Comparison of ENCODE assay signal across 16 cellular contexts in the genomic region with DNA sequence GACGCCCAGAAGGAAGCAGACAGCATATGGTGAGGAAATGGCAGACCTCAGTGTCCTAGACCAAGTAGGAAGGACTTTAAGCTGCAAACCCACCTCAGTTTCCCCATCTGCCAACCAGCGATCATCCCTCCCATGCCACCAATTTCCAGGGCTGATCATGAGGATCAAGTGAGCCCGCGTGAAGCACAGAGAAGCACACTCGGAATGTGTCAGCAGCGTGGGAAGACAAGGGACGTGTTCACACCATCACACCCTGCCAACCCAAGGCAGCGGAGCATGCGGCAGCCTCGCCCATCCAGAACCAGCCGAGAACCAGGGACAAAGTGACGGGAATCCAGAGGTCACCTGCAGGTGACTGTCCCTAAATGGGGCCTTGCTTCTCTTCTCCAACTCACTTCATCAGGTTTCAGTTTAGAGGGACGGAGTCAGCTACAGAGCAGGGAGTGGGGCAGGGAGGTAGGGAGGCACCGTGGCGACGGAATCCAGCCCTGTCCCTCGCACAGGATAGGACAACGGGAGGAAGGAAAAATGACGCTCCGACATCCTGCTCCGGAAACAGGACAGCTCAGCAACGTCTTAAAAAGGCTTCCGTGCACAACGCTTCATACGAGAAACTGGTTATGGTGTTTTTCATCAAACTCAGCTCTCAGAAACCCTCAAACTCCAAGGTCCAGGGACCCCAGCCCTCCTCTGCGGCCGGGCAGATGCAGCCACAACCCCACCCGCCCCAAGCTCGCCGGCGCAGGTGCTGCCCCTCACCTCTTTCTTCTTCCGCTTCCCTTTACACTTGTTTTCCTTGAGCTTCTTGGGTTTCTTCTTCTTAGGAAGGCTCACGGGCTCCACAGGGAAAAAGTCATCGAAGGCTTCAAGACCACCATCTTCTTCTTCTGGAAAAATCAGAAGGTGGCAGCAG. TPM values are rescaled to one million over a fixed set of nuclear protein-coding genes. Genes with fewer than 3 reads are reported as not detected.
A peak's percentile ranks its signal among the peaks of the same experiment; 100 is the strongest.
DNase-seq lines count a peak whose midpoint lies in the region; ATAC-seq and TF ChIP-seq lines count a peak whose summit lies in the region.
"Had no signal": no experiment of that assay in that cellular context is flagged by ENCODE, and none has a peak within 500 bp of the region (broad histone marks: within the 10 kb centered on the region; RNA-seq: fewer than 3 reads in every experiment).

No MANE protein-coding gene starts in this region.

- no peaks in the 10 kb centered on the region for H3K36me3 ChIP-seq in right atrium auricular region
- no peaks in the 10 kb centered on the region for H3K36me3 ChIP-seq in lower lobe of right lung
- H3K36me3 ChIP-seq: BLaER1 had no signal

- H3K4me3 ChIP-seq in right atrium auricular region (no peak overlapping the region), dorsolateral prefrontal cortex (no peak overlapping the region), lower lobe of right lung (no peak overlapping the region)
- H3K4me3 ChIP-seq: BLaER1 had no signal

- ATAC-seq in Right ventricle myocardium inferior: no peak
- no peak for ATAC-seq in lower lobe of right lung
- ATAC-seq in left lobe of liver: no peak
- ATAC-seq: HCT116 had no signal

- intact Hi-C loops in Right ventricle myocardium inferior (cut with DNase I) (no loop called here), dorsolateral prefrontal cortex (cut with DNase I) (no loop called here), lower lobe of right lung (cut with DNase I) (no loop called here)

- DNase-seq in Right ventricle myocardium inferior (ENCODE audit: missing footprints) (peak; percentile 31), right atrium auricular region (ENCODE audit: low spot score) (no peak), dorsolateral prefrontal cortex (peak in 6 of 10 donors; percentile 65 to 82 (median 72)), lower lobe of right lung (peak; percentile 19), SW 1271 (lab: John Stamatoyannopoulos, UW) (no peak), left lobe of liver (ENCODE audit: low spot score) (no peak), activated gamma-delta T cell treated with Interleukin-2 at 50 U/mL for 16 hours (no peak)
- DNase-seq: Caco-2; CD8-positive, alpha-beta memory T cell; DND-41; GDM1 had no signal

- H3K27ac ChIP-seq in right atrium auricular region (no peak overlapping the region), dorsolateral prefrontal cortex (peak overlapping the region in 56 of 59 donors; percentile 28 to 99 (median 86)), lower lobe of right lung (no peak overlapping the region), temporal lobe (ENCODE audit: low read depth, low read length) (peak overlapping the region; percentile 89)
- H3K27ac ChIP-seq: 22Rv1, BLaER1, HL-60 had no signal

- H3K9me3 ChIP-seq in right atrium auricular region (no peaks in the 10 kb centered on the region), lower lobe of right lung (no peaks in the 10 kb centered on the region)
- H3K9me3 ChIP-seq: BLaER1, Caco-2 had no signal

- H3K4me1 ChIP-seq in right atrium auricular region: no peaks in the 10 kb centered on the region
- peaks cover 5% of the 10 kb centered on the region for H3K4me1 ChIP-seq in lower lobe of right lung
- H3K4me1 ChIP-seq: Caco-2 had no signal

- no peak for TF ChIP-seq CTCF in right atrium auricular region (IDR thresholded peaks at IDR 0.05)
- TF ChIP-seq CTCF in dorsolateral prefrontal cortex (IDR thresholded peaks at IDR 0.05 in 54 of 56, conservative IDR thresholded peaks at IDR 0.05 in 2 of 56; ENCODE audit: low read depth in 1 of 56, partially characterized antibody in 56 of 56): no peak
- TF ChIP-seq CTCF in lower lobe of right lung (IDR thresholded peaks at IDR 0.05): no peak

- H3K27me3 ChIP-seq in right atrium auricular region (no peaks in the 10 kb centered on the region), dorsolateral prefrontal cortex (peaks cover 0 to 25% (median 0%) of the 10 kb centered on the region in 45 donors), lower lobe of right lung (ENCODE audit: low read depth) (peaks cover 53% of the 10 kb centered on the region)

RNA-seq across cellular contexts. Expression of a gene that starts 12.5 kb away (rescaled TPM):
- total RNA-seq in Right ventricle myocardium inferior: 0.05 TPM
- 1 to 10 TPM in 1 of 2 donors, under 1 TPM in 1; 0.07 to 2.0 TPM for total RNA-seq in right atrium auricular region
- 100 to 1,000 TPM in 111 of 120 experiments, 10 to 100 TPM in 9; 40.0 to 225 (median 141) TPM for total RNA-seq in dorsolateral prefrontal cortex
- 0.56 TPM for total RNA-seq in lower lobe of right lung
- total RNA-seq in temporal lobe: 35.2 TPM
- 0.08 TPM for total RNA-seq in left lobe of liver

RNA-seq across cellular contexts. Expression of a gene that starts 31.7 kb away (rescaled TPM):
- total RNA-seq in Right ventricle myocardium inferior (264 TPM), right atrium auricular region (100 to 1,000 TPM in 1 of 2 donors, 10 to 100 TPM in 1; 75.4 to 115 TPM), dorsolateral prefrontal cortex (100 to 1,000 TPM; 111 to 227 (median 176) TPM), lower lobe of right lung (317 TPM), temporal lobe (313 TPM), left lobe of liver (109 TPM)

RNA-seq across cellular contexts. Expression of a gene that starts 38.3 kb away (rescaled TPM):
- total RNA-seq in Right ventricle myocardium inferior: 54.6 TPM
- 10 to 100 TPM; 28.9 to 53.0 TPM for total RNA-seq in right atrium auricular region
- 10 to 100 TPM in 118 of 120 experiments, 1 to 10 TPM in 2; 7.4 to 42.1 (median 22.0) TPM for total RNA-seq in dorsolateral prefrontal cortex
- 14.0 TPM for total RNA-seq in lower lobe of right lung
- 6.1 TPM for total RNA-seq in temporal lobe
- 17.7 TPM for total RNA-seq in left lobe of liver

Comparison
In these comparisons a context has a peak if more than half of its experiments do, and no peak if none do; other contexts are left out.
1. DNase-seq: peak in Right ventricle myocardium inferior (single experiment), dorsolateral prefrontal cortex (6 of 10) and lower lobe of right lung (single experiment); none in right atrium auricular region (single experiment), SW 1271 (0 of 2), left lobe of liver (single experiment) and activated gamma-delta T cell treated with Interleukin-2 at 50 U/mL for 16 hours (single experiment).
2. H3K27ac ChIP-seq: peak in dorsolateral prefrontal cortex (56 of 59) and temporal lobe (single experiment); none in right atrium auricular region (0 of 2) and lower lobe of right lung (single experiment).
3. RNA of a gene that starts 12.5 kb away (total RNA-seq): 40.0 to 225 TPM in dorsolateral prefrontal cortex and 35.2 TPM in temporal lobe (single experiment); 0.07 to 2.0 TPM in right atrium auricular region, 0.56 TPM in lower lobe of right lung (single experiment), 0.08 TPM in left lobe of liver (single experiment) and 0.05 TPM in Right ventricle myocardium inferior (single experiment); every median in the first group is over 10 times any median in the second.